11 cellular contexts compared by ENCODE assay signal in genomic region chr5:126492939-126493338, GRCh38.
A peak's percentile ranks its signal among the peaks of the same experiment; 100 is the strongest.
DNase-seq lines count a peak whose midpoint lies in the region; ATAC-seq, FAIRE-seq and TF ChIP-seq lines count a peak whose summit lies in the region.
"Had no signal": no experiment of that assay in that cellular context is flagged by ENCODE, and none has a peak within 500 bp of the region (broad histone marks: within the 10 kb centered on the region; RNA-seq: fewer than 3 reads in every experiment).

No MANE protein-coding gene starts in this region.

- no peaks in the 10 kb centered on the region; the same call in 1 of the 2 replicates for H3K27me3 Mint-ChIP-seq in H9 (ENCODE audit: low read depth)
- H3K27me3 Mint-ChIP-seq: activated B cell treated with CpG ODN at 0.5 μM for 24 hours had no signal

- ATAC-seq in esophagus mucosa = no peak
- ATAC-seq: stimulated activated effector memory CD8-positive, alpha-beta T cell treated with anti-CD3 and anti-CD28 coated beads, Interleukin-12 subunit alpha, Interleukin-12 subunit beta, amount 100 ng/mL, for 72 hours had no signal

- no peak overlapping the region for H2BK15ac ChIP-seq in H9 (ENCODE audit: low read depth, low read length)

- no peak overlapping the region for H3K4me3 ChIP-seq in WERI-Rb-1 (ENCODE audit: low read depth, low read length)
- H3K4me3 ChIP-seq in kidney (ENCODE audit: low read length in 2 of 2) = no peak overlapping the region
- no peak overlapping the region for H3K4me3 ChIP-seq in effector memory CD4-positive, alpha-beta T cell (ENCODE audit: insufficient read depth, low read depth, low read length, poor library complexity, severe bottlenecking)

- H3K23ac ChIP-seq in H9 (ENCODE audit: insufficient read length, low read depth, low read length) = no peak overlapping the region

- H3K4me3 Mint-ChIP-seq in H9 = no peak overlapping the region
- H3K4me3 Mint-ChIP-seq: activated B cell treated with CpG ODN at 0.5 μM for 24 hours; stimulated activated effector memory CD8-positive, alpha-beta T cell treated with anti-CD3 and anti-CD28 coated beads, Interleukin-12 subunit alpha, Interleukin-12 subunit beta, amount 100 ng/mL, for 72 hours had no signal

- no peaks in the 10 kb centered on the region for H3K9me3 ChIP-seq in H9 (ENCODE audit: control insufficient read depth, low read depth, low read length)
- no peaks in the 10 kb centered on the region for H3K9me3 ChIP-seq in WERI-Rb-1 (ENCODE audit: severe bottlenecking)
- H3K9me3 ChIP-seq in kidney (ENCODE audit: control insufficient read depth in 1 of 2, low read length in 2 of 2) = no peaks in the 10 kb centered on the region
- H3K9me3 ChIP-seq in effector memory CD4-positive, alpha-beta T cell (ENCODE audit: control insufficient read depth, low read length) = no peaks in the 10 kb centered on the region

- no peaks in the 10 kb centered on the region for H3K4me1 ChIP-seq in H9 (ENCODE audit: insufficient read depth, low read length)
- no peaks in the 10 kb centered on the region for H3K4me1 ChIP-seq in kidney (ENCODE audit: control insufficient read depth in 1 of 2, insufficient read depth in 1 of 2, low read depth in 1 of 2, low read length in 2 of 2)
- no peaks in the 10 kb centered on the region for H3K4me1 ChIP-seq in effector memory CD4-positive, alpha-beta T cell (ENCODE audit: control insufficient read depth, insufficient read depth, low read length, poor library complexity, severe bottlenecking)

- H3K27ac ChIP-seq in H9 (ENCODE audit: insufficient read length, low read depth, low read length) (no peak overlapping the region), WERI-Rb-1 (no peak overlapping the region; the same call in 1 of the 2 replicates), kidney (ENCODE audit: low read depth in 2 of 2, low read length in 2 of 2) (no peak overlapping the region)
- H3K27ac ChIP-seq in effector memory CD4-positive, alpha-beta T cell (ENCODE audit: insufficient read depth, low read length, poor library complexity, severe bottlenecking) = no peak overlapping the region

- H3T11ph ChIP-seq in H9 (ENCODE audit: low read length) = no peak overlapping the region

- H3K36me3 ChIP-seq in WERI-Rb-1 (no peaks in the 10 kb centered on the region), kidney (ENCODE audit: control insufficient read depth in 1 of 2, insufficient read depth in 2 of 2, low read length in 2 of 2) (peaks cover 21 to 34% of the 10 kb centered on the region in 2 donors)
- peaks cover 6% of the 10 kb centered on the region for H3K36me3 ChIP-seq in effector memory CD4-positive, alpha-beta T cell (ENCODE audit: control insufficient read depth, insufficient read depth, low read length)

- H3K18ac ChIP-seq in H9 (ENCODE audit: insufficient read length, low read depth, low read length) = no peak overlapping the region

- H3K27ac Mint-ChIP-seq in H9 = peak overlapping the region in 2 of 3 experiments; percentile 20 to 42; a peak in 2 of 7 replicates
- H3K27ac Mint-ChIP-seq: activated B cell treated with CpG ODN at 0.5 μM for 24 hours; stimulated activated effector memory CD8-positive, alpha-beta T cell treated with anti-CD3 and anti-CD28 coated beads, Interleukin-12 subunit alpha, Interleukin-12 subunit beta, amount 100 ng/mL, for 72 hours had no signal

- in situ Hi-C loops in ACHN (cut with HindIII; ENCODE audit: low pct_ligation_motif_present, low pct_unique_long_range_greater_than_20kb, low sequenced_read_pairs) = no loop called here

- H3K79me2 ChIP-seq in H9 (ENCODE audit: insufficient read depth, low read length) = no peaks in the 10 kb centered on the region

- no peak overlapping the region for H2AK5ac ChIP-seq in H9 (ENCODE audit: insufficient read length, low read length)

- H3K36me3 Mint-ChIP-seq in H9 (ENCODE audit: insufficient read depth in 1 of 3, low read depth in 3 of 3) = peaks cover 9 to 32% (median 26%) of the 10 kb centered on the region in 3 experiments

- H3K56ac ChIP-seq in H9 (ENCODE audit: insufficient read length, low read depth, low read length) = no peak overlapping the region

- no peak overlapping the region for H2BK20ac ChIP-seq in H9 (ENCODE audit: low read depth, low read length, poor library complexity, severe bottlenecking)

- DNase-seq in ACHN (peak; percentile 14), H9 (no peak), WERI-Rb-1 (peak; percentile 70), kidney (no peak), SKM-1 treated with dmso at 0.1 percent for 144 hours (lab: John Stamatoyannopoulos, UW; ENCODE audit: unreplicated experiment) (no peak), NCI-H226 (no peak)
- no peak for DNase-seq in effector memory CD4-positive, alpha-beta T cell
- DNase-seq: activated B cell treated with CpG ODN at 0.5 μM for 24 hours, NCI-H345 had no signal

- TF ChIP-seq CTCF in H9 (conservative IDR thresholded peaks at IDR 0.05) (peak; percentile 49; the same call in 2 of the 3 replicates), WERI-Rb-1 (IDR thresholded peaks at IDR 0.05; ENCODE audit: low read depth, low read length) (peak; percentile 68), kidney (IDR thresholded peaks at IDR 0.05; ENCODE audit: borderline replicate concordance, extremely low read depth, insufficient read depth) (peak; percentile 52)

- no peak overlapping the region for H3K9ac ChIP-seq in H9 (ENCODE audit: extremely low read depth, insufficient read length, low read length)
- H3K9ac ChIP-seq in kidney (ENCODE audit: low read length in 2 of 2) = no peak overlapping the region

- no peak overlapping the region for H4K8ac ChIP-seq in H9 (replicated peaks; ENCODE audit: insufficient read length, low read depth, low read length)

- peaks cover 25 to 41% of the 10 kb centered on the region in 2 experiments for H3K4me1 Mint-ChIP-seq in H9
- H3K4me1 Mint-ChIP-seq: activated B cell treated with CpG ODN at 0.5 μM for 24 hours; stimulated activated effector memory CD8-positive, alpha-beta T cell treated with anti-CD3 and anti-CD28 coated beads, Interleukin-12 subunit alpha, Interleukin-12 subunit beta, amount 100 ng/mL, for 72 hours had no signal

- H2BK12ac ChIP-seq in H9 (ENCODE audit: insufficient read length, low read depth, low read length) = no peak overlapping the region

- no CpG with 5 or more reads among the region's 8 CpGs for WGBS in H9 (ENCODE audit: extremely low coverage, insufficient read length, low lambda C conversion rate)

- H2AFZ ChIP-seq in H9 (ENCODE audit: low read length) = no peak overlapping the region

- H2BK120ac ChIP-seq in H9 (ENCODE audit: low read depth, low read length, poor library complexity, severe bottlenecking) = no peak overlapping the region

- no peaks in the 10 kb centered on the region for H3K79me1 ChIP-seq in H9 (ENCODE audit: insufficient read depth, low read depth, low read length, poor library complexity, severe bottlenecking)

- no peaks in the 10 kb centered on the region for H4K20me1 ChIP-seq in H9 (ENCODE audit: control insufficient read depth, insufficient read depth, insufficient read length)

- no peak overlapping the region for H3K14ac ChIP-seq in H9 (ENCODE audit: insufficient read depth, low read length)

- H3K4ac ChIP-seq in H9 (ENCODE audit: low read depth, low read length) = no peak overlapping the region

- H3K9me3 Mint-ChIP-seq in H9 = no peaks in the 10 kb centered on the region
- H3K9me3 Mint-ChIP-seq: activated B cell treated with CpG ODN at 0.5 μM for 24 hours; stimulated activated effector memory CD8-positive, alpha-beta T cell treated with anti-CD3 and anti-CD28 coated beads, Interleukin-12 subunit alpha, Interleukin-12 subunit beta, amount 100 ng/mL, for 72 hours had no signal

- H3K27me3 ChIP-seq in H9 (ENCODE audit: insufficient read depth, low read length) (no peaks in the 10 kb centered on the region), WERI-Rb-1 (ENCODE audit: insufficient read depth, low read depth, severe bottlenecking) (no peaks in the 10 kb centered on the region)
- H3K27me3 ChIP-seq in effector memory CD4-positive, alpha-beta T cell (replicated peaks; ENCODE audit: control insufficient read depth, insufficient read depth, low read length, poor library complexity, severe bottlenecking) = no peaks in the 10 kb centered on the region

- no peak for FAIRE-seq in kidney (lab: Jason Lieb, UNC)

- intact Hi-C loops in kidney (cut with DNase I) = no loop called here

- H3K23me2 ChIP-seq in H9 (ENCODE audit: insufficient read length, low read depth, low read length, poor library complexity, severe bottlenecking) = no peaks in the 10 kb centered on the region

- no peak overlapping the region for H2BK5ac ChIP-seq in H9 (ENCODE audit: insufficient read length, low read length)

- H3K4me2 ChIP-seq in H9 (ENCODE audit: insufficient read depth, insufficient read length, low read length) = no peak overlapping the region

- H4K91ac ChIP-seq in H9 (ENCODE audit: insufficient read length, low read depth, low read length) = no peak overlapping the region

- H4K5ac ChIP-seq in H9 (ENCODE audit: insufficient read length, low read depth, low read length) = no peak overlapping the region

Comparison
In these comparisons a context has a peak if more than half of its experiments do, and no peak if none do; other contexts are left out.
1. DNase-seq: peak in ACHN (single experiment) and WERI-Rb-1 (single experiment); none in H9 (single experiment), kidney (single experiment), SKM-1 treated with dmso at 0.1 percent for 144 hours (single experiment), NCI-H226 (single experiment) and effector memory CD4-positive, alpha-beta T cell (0 of 3).
2. Peak in every context shown above with its lines, with median percentiles within 50 percentile points of each other: CTCF ChIP-seq.